1 cellular context compared by ENCODE assay signal in genomic region chr7:106346678-106347217, GRCh38.
TF ChIP-seq lines count a peak whose summit lies in the region.

No MANE protein-coding gene starts in this region.

TF ChIP-seq in GM12878, 131 proteins besides CTCF, POLR2A, EP300 and RAD21 (continued from another document and continues in another):
- TF ChIP-seq CUX1 (IDR thresholded peaks at IDR 0.05; ENCODE audit: insufficient replicate concordance, low read depth, low read length) (peak; percentile 86), NFYA (IDR thresholded peaks at IDR 0.05; ENCODE audit: borderline replicate concordance, low read depth, low read length) (no peak), TCF3 (IDR thresholded peaks at IDR 0.05; ENCODE audit: borderline replicate concordance, insufficient read depth, low read depth, low read length) (no peak), MAX (IDR thresholded peaks at IDR 0.05; ENCODE audit: low read depth, low read length) (no peak), MTA2 (IDR thresholded peaks at IDR 0.05; ENCODE audit: low read depth) (peak; percentile 97), SPI1 (IDR thresholded peaks at IDR 0.05; ENCODE audit: borderline replicate concordance, insufficient read depth, low read depth, low read length) (peak; percentile 50; the same call in 1 of the 2 replicates), SMC3 (IDR thresholded peaks at IDR 0.05; ENCODE audit: borderline replicate concordance, low read length) (no peak; the same call in 1 of the 2 replicates), IRF5 (IDR thresholded peaks at IDR 0.05; ENCODE audit: borderline replicate concordance) (no peak), PAX5 (IDR thresholded peaks at IDR 0.05; ENCODE audit: borderline replicate concordance, low read depth, low read length) (peak; percentile 67; the same call in 1 of the 2 replicates), CREB1 (IDR thresholded peaks at IDR 0.05; ENCODE audit: low read depth) (peak; percentile 98), NR2F1 (conservative IDR thresholded peaks at IDR 0.05) (peak; percentile 77), ATF3 (IDR thresholded peaks at IDR 0.05; ENCODE audit: borderline replicate concordance, extremely low read depth, low read depth, low read length) (no peak), MEF2B (IDR thresholded peaks at IDR 0.05; ENCODE audit: partially characterized antibody, poor library complexity, severe bottlenecking) (peak; percentile 79), E4F1 (IDR thresholded peaks at IDR 0.05; ENCODE audit: borderline replicate concordance, partially characterized antibody) (no peak), SMAD5 (IDR thresholded peaks at IDR 0.05; ENCODE audit: low read depth) (no peak), BHLHE40 (IDR thresholded peaks at IDR 0.05; ENCODE audit: borderline replicate concordance in 1 of 2, low read depth in 2 of 2, low read length in 1 of 2) (peak; percentile 76 to 79), NKRF (conservative IDR thresholded peaks at IDR 0.05) (no peak), HDAC6 (IDR thresholded peaks at IDR 0.05; ENCODE audit: unreplicated experiment) (no peak), RB1 (IDR thresholded peaks at IDR 0.05; ENCODE audit: borderline replicate concordance) (no peak), SIN3A (IDR thresholded peaks at IDR 0.05; ENCODE audit: low read depth, low read length) (no peak), RELB (IDR thresholded peaks at IDR 0.05; ENCODE audit: low read depth) (peak; percentile 92), E2F4 (IDR thresholded peaks at IDR 0.05; ENCODE audit: low read depth, low read length) (no peak), GABPA (IDR thresholded peaks at IDR 0.05; ENCODE audit: low read depth) (peak; percentile 82), MEF2A (IDR thresholded peaks at IDR 0.05; ENCODE audit: insufficient read depth, low read depth, low read length) (peak; percentile 87), E2F8 (IDR thresholded peaks at IDR 0.05; ENCODE audit: low read depth, partially characterized antibody) (peak; percentile 84), HDGF (IDR thresholded peaks at IDR 0.05) (0 out of 2 replicates have a peak, but pooled peaks have one; percentile 4), RFX5 (IDR thresholded peaks at IDR 0.05; ENCODE audit: low read depth, low read length) (no peak), ZBTB11 (CRISPR knock-in tag; IDR thresholded peaks at IDR 0.05) (no peak), MTA3 (IDR thresholded peaks at IDR 0.05; ENCODE audit: borderline replicate concordance, low read length) (peak; percentile 87; the same call in 1 of the 2 replicates), SREBF2 (IDR thresholded peaks at IDR 0.05; ENCODE audit: low read length) (no peak), SIX5 (IDR thresholded peaks at IDR 0.05; ENCODE audit: low read depth, low read length, severe bottlenecking) (no peak), YY1 (IDR thresholded peaks at IDR 0.05; ENCODE audit: low read depth, low read length) (no peak), PAX8 (IDR thresholded peaks at IDR 0.05) (0 out of 2 replicates have a peak, but pooled peaks have one; percentile 54), ZNF622 (IDR thresholded peaks at IDR 0.05) (no peak), MYB (IDR thresholded peaks at IDR 0.05; ENCODE audit: borderline replicate concordance, low read depth, low read length) (no peak), SP1 (IDR thresholded peaks at IDR 0.05; ENCODE audit: low read depth, low read length) (peak; percentile 65), RELA (IDR thresholded peaks at IDR 0.05; ENCODE audit: borderline replicate concordance, partially characterized antibody) (peak; percentile 85), WRNIP1 (IDR thresholded peaks at IDR 0.05; ENCODE audit: borderline replicate concordance, low read depth, low read length) (no peak)
